8 cellular contexts compared by ENCODE assay signal in the genomic region with DNA sequence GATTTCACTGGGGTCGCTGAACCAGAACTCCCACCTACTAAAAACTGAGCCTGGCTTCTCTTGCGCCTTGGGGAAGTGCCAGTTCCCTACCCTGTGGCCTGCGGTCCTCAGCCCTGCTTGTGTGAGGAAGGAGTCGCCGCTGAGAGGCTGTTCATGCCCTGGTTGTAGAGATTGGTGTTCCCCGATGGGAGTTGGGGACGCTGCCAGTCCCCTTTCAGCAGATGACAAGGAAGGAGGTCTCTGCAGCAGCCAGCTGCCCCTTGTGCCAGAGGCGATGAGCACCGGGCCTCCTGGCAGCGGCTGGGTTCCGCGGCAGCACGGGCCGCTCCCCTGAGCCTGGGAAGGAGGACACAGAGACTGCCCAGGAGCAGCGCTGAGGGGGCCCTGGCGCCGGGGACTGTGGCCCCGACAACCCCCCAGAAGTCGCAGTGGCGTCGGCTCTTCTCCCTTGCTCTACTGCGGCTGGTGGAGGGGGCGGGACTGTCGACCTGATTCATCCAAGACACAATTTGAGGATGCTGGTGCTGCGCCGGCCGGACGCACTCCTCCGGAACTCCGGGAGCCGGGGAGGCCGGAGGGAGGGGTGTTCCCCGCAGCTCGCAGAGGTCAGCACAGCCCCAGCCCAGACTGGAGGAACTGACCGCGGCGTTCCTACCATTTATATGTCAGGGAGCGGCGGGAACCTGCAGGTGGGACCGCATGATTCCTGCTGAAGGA. TPM values are rescaled to one million over a fixed set of nuclear protein-coding genes. Genes with fewer than 3 reads are reported as not detected.
A peak's percentile ranks its signal among the peaks of the same experiment; 100 is the strongest.
DNase-seq lines count a peak whose midpoint lies in the region; ATAC-seq and TF ChIP-seq lines count a peak whose summit lies in the region.

No MANE protein-coding gene starts in this region.

- no peaks in the 10 kb centered on the region for H3K36me3 Mint-ChIP-seq in Caco-2 (ENCODE audit: insufficient read depth, unreplicated experiment)

- intact Hi-C loops in adrenal gland (cut with DNase I) (loop anchor here in 1 of 2 donors (10.0 kb wide), 1 partner anchor 139 kb away; no protein-coding TSS in a partner anchor), Caco-2 (cut with micrococcal nuclease; ENCODE audit: unreplicated experiment) (no loop called here)

- H3K4me1 ChIP-seq in adrenal gland (replicated peaks in 1 of 2): peaks cover 7 to 20% of the 10 kb centered on the region in 2 donors
- H3K4me1 ChIP-seq in iPS-15b (ENCODE audit: control insufficient read depth, insufficient read depth, low read length): no peaks in the 10 kb centered on the region
- peaks cover 9% of the 10 kb centered on the region; the same call in 1 of the 2 replicates for H3K4me1 ChIP-seq in Caco-2

- BruUV-seq in Caco-2 (replicated peaks; lab: Mats Ljungman, UMichigan): no TSS peak

- no peaks in the 10 kb centered on the region for H3K27me3 Mint-ChIP-seq in Caco-2 (ENCODE audit: insufficient read depth, unreplicated experiment)

- peak overlapping the region in 1 of 4 donors; percentile 47 for H3K4me3 ChIP-seq in adrenal gland
- peak overlapping the region; percentile 13 for H3K4me3 ChIP-seq in iPS-15b (ENCODE audit: low read depth, low read length)
- H3K4me3 ChIP-seq in Caco-2 (ENCODE audit: low read depth, low read length): no peak overlapping the region

- H3K4me1 Mint-ChIP-seq in Caco-2 (ENCODE audit: low read depth, unreplicated experiment): peaks cover 10% of the 10 kb centered on the region

- H3K27me3 ChIP-seq in adrenal gland (no peaks in the 10 kb centered on the region), iPS-15b (ENCODE audit: control insufficient read depth, insufficient read depth, low read length) (no peaks in the 10 kb centered on the region), Caco-2 (replicated peaks; ENCODE audit: control insufficient read depth, insufficient read depth, low read length) (no peaks in the 10 kb centered on the region)

- peak overlapping the region in 4 of 5 donors; percentile 34 to 92 (median 68) for H3K27ac ChIP-seq in adrenal gland

- DNase-seq in G401 (ENCODE audit: low spot score) (peak; percentile 44), adrenal gland (peak; percentile 49 to 81 (median 60)), Caco-2 (no peak)
- peak; percentile 66 for DNase-seq in stimulated activated naive CD8-positive, alpha-beta T cell treated with anti-CD3 and anti-CD28 coated beads, Interleukin-15, Interleukin-2, amounts not matched to agents 100 U/mL and 50 U/mL, for 24 hours

- no peak for TF ChIP-seq POLR2A in adrenal gland (IDR thresholded peaks at IDR 0.05)

- H3K27ac Mint-ChIP-seq in Caco-2 (ENCODE audit: unreplicated experiment): no peak overlapping the region

- H3K9me3 ChIP-seq in adrenal gland (replicated peaks in 1 of 3) (no peaks in the 10 kb centered on the region), iPS-15b (ENCODE audit: control insufficient read depth, insufficient read depth, low read length) (no peaks in the 10 kb centered on the region), Caco-2 (no peaks in the 10 kb centered on the region)

- H3K36me3 ChIP-seq in adrenal gland (replicated peaks in 1 of 2) (no peaks in the 10 kb centered on the region), iPS-15b (ENCODE audit: control insufficient read depth, insufficient read depth, low read length) (no peaks in the 10 kb centered on the region), Caco-2 (ENCODE audit: control insufficient read depth, insufficient read depth, low read length) (no peaks in the 10 kb centered on the region)

- in situ Hi-C loops in G401 (cut with HindIII; ENCODE audit: low sequenced_read_pairs): no loop called here

- CTCF ChIA-PET in Caco-2 (lab: Charles Lee): no interaction called here

- POLR2A ChIA-PET in Caco-2 (lab: Charles Lee): no interaction called here

- H3K9ac ChIP-seq in iPS-15b (ENCODE audit: low read depth, low read length): no peak overlapping the region

- no peaks in the 10 kb centered on the region for H3K9me3 Mint-ChIP-seq in Caco-2 (ENCODE audit: unreplicated experiment)

- ATAC-seq in HG03442 (IDR thresholded peaks at IDR 0.05; ENCODE audit: unreplicated experiment): peak; percentile 27
- ATAC-seq in stimulated activated naive CD8-positive, alpha-beta T cell treated with anti-CD3 and anti-CD28 coated beads, Interleukin-15, Interleukin-2, amounts not matched to agents 100 U/mL and 50 U/mL, for 24 hours: peak; percentile 24
- no peak for ATAC-seq in GM18909 (IDR thresholded peaks at IDR 0.05; ENCODE audit: poor library complexity, unreplicated experiment)
- ATAC-seq in GM21381 (IDR thresholded peaks at IDR 0.05; ENCODE audit: unreplicated experiment): no peak

- H3K4me3 Mint-ChIP-seq in Caco-2 (ENCODE audit: unreplicated experiment): no peak overlapping the region

- 39 to 77% (median 51%) methylated on average over 7 to 40 of the region's 40 CpGs for WGBS in adrenal gland, 4 donors

- no peak for TF ChIP-seq CTCF in adrenal gland (IDR thresholded peaks at IDR 0.05)
- TF ChIP-seq CTCF in Caco-2 (IDR thresholded peaks at IDR 0.05; ENCODE audit: insufficient read depth in 1 of 2, low read depth in 1 of 2, low read length in 1 of 2, severe bottlenecking in 1 of 2, unreplicated experiment in 1 of 2): no peak

RNA-seq across cellular contexts. Expression of gene ADORA3, which starts 12.0 kb away (rescaled TPM):
- not detected in 2 replicates for total RNA-seq in G401 (2014; rRNA removed; shearing (Covaris generic))
- 10 to 100 TPM in 7 of 8 donors, 1 to 10 TPM in 1; 7.5 to 51.0 (median 21.1) TPM for total RNA-seq in adrenal gland
- polyA plus RNA-seq in adrenal gland: 10 to 100 TPM in 2 of 3 donors, 1 to 10 TPM in 1; 9.6 to 15.6 (median 10.1) TPM
- not detected in 2 replicates for total RNA-seq in Caco-2 (2022)

RNA-seq across cellular contexts. Expression of gene TMIGD3, which starts 12.0 kb away (rescaled TPM):
- not detected in 2 replicates for total RNA-seq in G401 (2014; rRNA removed; shearing (Covaris generic))
- total RNA-seq in adrenal gland (10 to 100 TPM; 15.9 to 53.1 (median 26.3) TPM), Caco-2 (2022) (0.35 and 0.88 TPM in 2 replicates)
- 10 to 100 TPM; 15.8 to 53.8 (median 24.1) TPM for polyA plus RNA-seq in adrenal gland

RNA-seq across cellular contexts. Expression of gene C1orf162, which starts 41.7 kb away (rescaled TPM):
- 0.51 TPM in 1 of 2 replicates, not detected in the other for total RNA-seq in G401 (2014; rRNA removed; shearing (Covaris generic))
- 10 to 100 TPM in 7 of 8 donors, 1 to 10 TPM in 1; 5.0 to 59.9 (median 33.6) TPM for total RNA-seq in adrenal gland
- polyA plus RNA-seq in adrenal gland: 10 to 100 TPM; 45.7 to 54.1 (median 52.9) TPM
- total RNA-seq in Caco-2 (2022): 0.63 and 0.66 TPM in 2 replicates

Comparison
In these comparisons a context has a peak if more than half of its experiments do, and no peak if none do; other contexts are left out.
1. DNase-seq: peak in G401 (single experiment), adrenal gland (7 of 7) and stimulated activated naive CD8-positive, alpha-beta T cell treated with anti-CD3 and anti-CD28 coated beads, Interleukin-15, Interleukin-2, amounts not matched to agents 100 U/mL and 50 U/mL, for 24 hours (single experiment); none in Caco-2 (0 of 2).
2. ATAC-seq: peak in HG03442 (single experiment) and stimulated activated naive CD8-positive, alpha-beta T cell treated with anti-CD3 and anti-CD28 coated beads, Interleukin-15, Interleukin-2, amounts not matched to agents 100 U/mL and 50 U/mL, for 24 hours (single experiment); none in GM18909 (single experiment) and GM21381 (single experiment).